2 cellular contexts compared by ENCODE assay signal in genomic region chr21:37402251-37402867, GRCh38.
TF ChIP-seq lines count a peak whose summit lies in the region.

No MANE protein-coding gene starts in this region.

TF ChIP-seq in HEK293, 187 proteins besides CTCF, POLR2A, EP300 and RAD21 (continued from another document and continues in another):
- TF ChIP-seq, protein P1, sequence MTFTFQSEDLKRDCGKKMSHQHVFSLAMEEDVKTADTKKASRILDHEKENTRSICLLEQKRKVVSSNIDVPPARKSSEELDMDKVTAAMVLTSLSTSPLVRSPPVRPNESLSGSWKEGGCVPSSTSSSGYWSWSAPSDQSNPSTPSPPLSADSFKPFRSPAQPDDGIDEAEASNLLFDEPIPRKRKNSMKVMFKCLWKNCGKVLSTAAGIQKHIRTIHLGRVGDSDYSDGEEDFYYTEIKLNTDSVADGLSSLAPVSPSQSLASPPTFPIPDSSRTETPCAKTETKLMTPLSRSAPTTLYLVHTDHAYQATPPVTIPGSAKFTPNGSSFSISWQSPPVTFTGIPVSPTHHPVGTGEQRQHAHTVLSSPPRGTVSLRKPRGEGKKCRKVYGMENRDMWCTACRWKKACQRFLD (tag by site-specific recombination; IDR thresholded peaks at IDR 0.05) = no peak
- no peak for TF ChIP-seq ZNF23 (tag by site-specific recombination; IDR thresholded peaks at IDR 0.05; ENCODE audit: borderline replicate concordance)
- no peak for TF ChIP-seq ZNF518A (tag by site-specific recombination; conservative IDR thresholded peaks at IDR 0.05; ENCODE audit: low read depth)
- peak; percentile 35 for TF ChIP-seq ZNF529 (tag by site-specific recombination; IDR thresholded peaks at IDR 0.05; ENCODE audit: insufficient replicate concordance)
- TF ChIP-seq SETDB1 (IDR thresholded peaks at IDR 0.05; ENCODE audit: insufficient read length, low read length) = peak; percentile 83
- no peak for TF ChIP-seq ZNF560 (tag by site-specific recombination; IDR thresholded peaks at IDR 0.05; ENCODE audit: borderline replicate concordance)
- no peak for TF ChIP-seq ZNF654 (tag by site-specific recombination; IDR thresholded peaks at IDR 0.05; ENCODE audit: low read depth)
- TF ChIP-seq ZNF140 (tag by site-specific recombination; IDR thresholded peaks at IDR 0.05) = no peak
- TF ChIP-seq ZNF530 (tag by site-specific recombination; IDR thresholded peaks at IDR 0.05; ENCODE audit: low read depth) = no peak
- TF ChIP-seq KLF16 (tag by site-specific recombination; IDR thresholded peaks at IDR 0.05) = no peak
- TF ChIP-seq, protein P2, sequence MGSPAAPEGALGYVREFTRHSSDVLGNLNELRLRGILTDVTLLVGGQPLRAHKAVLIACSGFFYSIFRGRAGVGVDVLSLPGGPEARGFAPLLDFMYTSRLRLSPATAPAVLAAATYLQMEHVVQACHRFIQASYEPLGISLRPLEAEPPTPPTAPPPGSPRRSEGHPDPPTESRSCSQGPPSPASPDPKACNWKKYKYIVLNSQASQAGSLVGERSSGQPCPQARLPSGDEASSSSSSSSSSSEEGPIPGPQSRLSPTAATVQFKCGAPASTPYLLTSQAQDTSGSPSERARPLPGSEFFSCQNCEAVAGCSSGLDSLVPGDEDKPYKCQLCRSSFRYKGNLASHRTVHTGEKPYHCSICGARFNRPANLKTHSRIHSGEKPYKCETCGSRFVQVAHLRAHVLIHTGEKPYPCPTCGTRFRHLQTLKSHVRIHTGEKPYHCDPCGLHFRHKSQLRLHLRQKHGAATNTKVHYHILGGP (tag by site-specific recombination; IDR thresholded peaks at IDR 0.05) = no peak
- 0 out of 2 replicates have a peak, but pooled peaks have one; percentile 11 for TF ChIP-seq ZSCAN5A (tag by site-specific recombination; IDR thresholded peaks at IDR 0.05)
- TF ChIP-seq ZNF549 (tag by site-specific recombination; IDR thresholded peaks at IDR 0.05) = no peak

TF ChIP-seq in GM12878, 131 proteins besides CTCF, POLR2A, EP300 and RAD21 (continued from another document):
- 0 out of 2 replicates have a peak, but pooled peaks have one; percentile 40 for TF ChIP-seq RELB (IDR thresholded peaks at IDR 0.05; ENCODE audit: low read depth)
- TF ChIP-seq CBX5 (IDR thresholded peaks at IDR 0.05; ENCODE audit: low read depth) = peak; percentile 97
- TF ChIP-seq NFYA (IDR thresholded peaks at IDR 0.05; ENCODE audit: borderline replicate concordance, low read depth, low read length) = no peak
